14 cellular contexts compared by ENCODE assay signal in the genomic region with DNA sequence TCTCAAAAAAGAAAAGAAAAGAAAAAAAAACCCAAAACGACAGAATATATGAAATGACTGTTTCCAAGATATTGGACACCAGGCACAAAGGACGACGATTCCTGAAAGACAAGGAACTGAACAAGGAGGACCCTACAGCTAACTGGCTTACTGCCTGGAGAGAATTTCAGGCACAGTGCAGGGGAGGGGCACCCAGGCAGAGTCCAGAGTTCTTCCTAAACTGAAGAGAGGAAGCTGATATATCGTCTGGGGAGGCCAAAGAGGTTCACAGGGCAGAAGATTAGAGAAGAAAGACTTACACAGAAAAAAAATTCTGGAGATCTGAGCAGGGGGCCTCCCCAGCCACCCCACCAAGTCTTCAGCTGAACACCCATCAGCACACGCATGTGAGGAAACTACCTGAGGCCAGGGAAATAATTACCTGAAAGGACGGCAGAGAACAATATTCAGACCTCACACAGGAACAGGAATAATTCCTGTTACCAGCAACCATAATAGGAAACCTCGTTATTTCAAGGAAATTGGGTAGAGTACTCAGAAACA. TPM values are rescaled to one million over a fixed set of nuclear protein-coding genes. Genes with fewer than 3 reads are reported as not detected.
DNase-seq lines count a peak whose midpoint lies in the region; ATAC-seq, FAIRE-seq and TF ChIP-seq lines count a peak whose summit lies in the region.
"Had no signal": no experiment of that assay in that cellular context is flagged by ENCODE, and none has a peak within 500 bp of the region (broad histone marks: within the 10 kb centered on the region; RNA-seq: fewer than 3 reads in every experiment).

No MANE protein-coding gene starts in this region.

- H3K36me3 Mint-ChIP-seq in activated CD4-positive, alpha-beta T cell treated with anti-CD3 and anti-CD28 coated beads, Interleukin-2, amount 10 ng/mL, durations not matched to agents 24 days and 14 days (ENCODE audit: low read depth): no peaks in the 10 kb centered on the region

- no peak for TF ChIP-seq EP300 in K562 (IDR thresholded peaks at IDR 0.05; ENCODE audit: low read length)
- TF ChIP-seq EP300 in tibial nerve (IDR thresholded peaks at IDR 0.05): no peak

- TF ChIP-seq CTCF in K562 (IDR thresholded peaks at IDR 0.05 in 2 of 3, conservative IDR thresholded peaks at IDR 0.05 in 1 of 3; ENCODE audit: insufficient read depth in 2 of 3, low read depth in 1 of 3, low read length in 3 of 3): no peak
- no peak for TF ChIP-seq CTCF in right lobe of liver (IDR thresholded peaks at IDR 0.05)
- no peak for TF ChIP-seq CTCF in tibial nerve (IDR thresholded peaks at IDR 0.05)

- no peaks in the 10 kb centered on the region for H3K9me1 ChIP-seq in K562 (ENCODE audit: control insufficient read depth, insufficient read depth, low read length)

- TF ChIP-seq POLR2A in K562 (conservative IDR thresholded peaks at IDR 0.05) (no peak), right lobe of liver (IDR thresholded peaks at IDR 0.05) (no peak), tibial nerve (IDR thresholded peaks at IDR 0.05) (no peak)

- H3K36me3 ChIP-seq in K562 (ENCODE audit: control insufficient read depth, insufficient read depth, low read length) (peaks cover 27% of the 10 kb centered on the region; the same call in 2 of the 3 replicates), right lobe of liver (no peaks in the 10 kb centered on the region), tibial nerve (no peaks in the 10 kb centered on the region)

- H3K9me3 Mint-ChIP-seq in activated CD4-positive, alpha-beta T cell treated with anti-CD3 and anti-CD28 coated beads, Interleukin-2, amount 10 ng/mL, durations not matched to agents 24 days and 14 days: no peaks in the 10 kb centered on the region

- 21% methylated on average over 7 of the region's 7 CpGs for WGBS in K562 (ENCODE audit: insufficient coverage, low coverage, missing lambda C conversion rate)
- 33% methylated on average over 7 of the region's 7 CpGs for WGBS in right lobe of liver (ENCODE audit: insufficient coverage, low coverage, low lambda C conversion rate, missing lambda C conversion rate)
- 48 to 49% methylated on average over 7 of the region's 7 CpGs for WGBS in tibial nerve, 2 donors

- in situ Hi-C loops in K562 (cut with MboI): no loop called here

- H3K27me3 ChIP-seq in K562 (ENCODE audit: control insufficient read depth in 2 of 2, insufficient read depth in 2 of 2, low read length in 2 of 2): no peaks in the 10 kb centered on the region
- no peaks in the 10 kb centered on the region for H3K27me3 ChIP-seq in right lobe of liver
- no peaks in the 10 kb centered on the region for H3K27me3 ChIP-seq in tibial nerve

- H3K4me3 ChIP-seq in K562 (no peak overlapping the region), right lobe of liver (no peak overlapping the region), tibial nerve (no peak overlapping the region)
- H3K4me3 ChIP-seq: A549, GM12878 had no signal

- no peaks in the 10 kb centered on the region for H3K9me3 ChIP-seq in K562 (replicated peaks; ENCODE audit: control insufficient read depth, insufficient read depth, low read depth, low read length)
- no peaks in the 10 kb centered on the region for H3K9me3 ChIP-seq in right lobe of liver
- H3K9me3 ChIP-seq in tibial nerve: no peaks in the 10 kb centered on the region
- H3K9me3 ChIP-seq: A549 had no signal

- CTCF ChIA-PET in K562 (lab: Yijun Ruan, JAX; ENCODE audit: low intra/inter-chr PET ratio): no interaction called here

- peak overlapping the region; percentile 9; the same call in 1 of the 2 replicates for H3K4me2 ChIP-seq in K562 (ENCODE audit: insufficient read depth, low read length)
- H3K4me2 ChIP-seq: A549, KMS-11 had no signal

- H3K4me1 ChIP-seq in K562 (replicated peaks in 1 of 2; ENCODE audit: control insufficient read depth in 2 of 2, insufficient read depth in 2 of 2, low read length in 2 of 2): peaks cover 20 to 37% of the 10 kb centered on the region in 2 experiments
- H3K4me1 ChIP-seq in right lobe of liver: peaks cover 0 to 26% (median 0%) of the 10 kb centered on the region in 4 donors
- H3K4me1 ChIP-seq in tibial nerve: peaks cover 0 to 61% (median 27%) of the 10 kb centered on the region in 4 donors
- H3K4me1 ChIP-seq: A549 had no signal

- peak overlapping the region; percentile 34 for H3K4me3 Mint-ChIP-seq in activated CD4-positive, alpha-beta T cell treated with anti-CD3 and anti-CD28 coated beads, Interleukin-2, amount 10 ng/mL, durations not matched to agents 24 days and 14 days

- POLR2A ChIA-PET in K562 (lab: Yijun Ruan, JAX): interaction anchor here (0.7 to 1.8 kb wide), 6 partner anchors 10 to 88 kb away, joined by 3 to 10 read pairs (median 4); no protein-coding TSS in a partner anchor

- DNase-seq in activated CD4-positive, alpha-beta T cell treated with anti-CD3 and anti-CD28 coated beads, Interleukin-2, amount 10 ng/mL, durations not matched to agents 24 days and 14 days: peak; percentile 60
- no peak for DNase-seq in activated CD4-positive, alpha-beta T cell treated with anti-CD3 and anti-CD28 coated beads for 4 hours
- DNase-seq in K562 (ENCODE audit: extremely low read depth in 1 of 4, low spot score in 3 of 4) (peak in 2 of 4 experiments; percentile 45 to 47), right lobe of liver (no peak), tibial nerve (ENCODE audit: low spot score in 2 of 2) (no peak), 8988T (no peak), activated T-cell treated with anti-CD3 and anti-CD28 coated beads for 4 hours (no peak), HTR-8/SVneo (ENCODE audit: insufficient read length, low spot score) (no peak)
- DNase-seq: HCEC 1CT, mammary epithelial cell, NCI-H2081 had no signal

- H4K20me1 ChIP-seq in K562 (replicated peaks; ENCODE audit: control insufficient read depth, insufficient read depth, low read length): no peaks in the 10 kb centered on the region

- H3K79me2 ChIP-seq in K562 (ENCODE audit: control insufficient read depth, insufficient read depth, low read length): peaks cover 92% of the 10 kb centered on the region

- peaks cover 4% of the 10 kb centered on the region for H3K27me3 Mint-ChIP-seq in activated CD4-positive, alpha-beta T cell treated with anti-CD3 and anti-CD28 coated beads, Interleukin-2, amount 10 ng/mL, durations not matched to agents 24 days and 14 days

- BruUV-seq in K562 (replicated peaks; lab: Mats Ljungman, UMichigan): no TSS peak

- ATAC-seq in K562: peak; percentile 77
- ATAC-seq in right lobe of liver: peak; percentile 19 to 68 (median 48)
- ATAC-seq: A549, GM12878 had no signal

- H3K27ac Mint-ChIP-seq in activated CD4-positive, alpha-beta T cell treated with anti-CD3 and anti-CD28 coated beads, Interleukin-2, amount 10 ng/mL, durations not matched to agents 24 days and 14 days: peak overlapping the region; percentile 75

- H2AFZ ChIP-seq in K562 (ENCODE audit: low read depth, low read length): 0 out of 2 replicates have a peak overlapping the region, but pooled peaks have one; percentile 7

- intact Hi-C loops in activated CD4-positive, alpha-beta T cell treated with anti-CD3 and anti-CD28 coated beads, Interleukin-2, amount 10 ng/mL, durations not matched to agents 24 days and 14 days (cut with micrococcal nuclease): no loop called here
- intact Hi-C loops in K562 (cut with micrococcal nuclease) (no loop called here), right lobe of liver (cut with DNase I) (no loop called here)

- FAIRE-seq in K562 (lab: Jason Lieb, UNC): peak; percentile 55
- no peak for FAIRE-seq in HTR-8/SVneo (lab: Jason Lieb, UNC)
- FAIRE-seq: A549, GM12878 had no signal

- H3K4me1 Mint-ChIP-seq in activated CD4-positive, alpha-beta T cell treated with anti-CD3 and anti-CD28 coated beads, Interleukin-2, amount 10 ng/mL, durations not matched to agents 24 days and 14 days: peaks cover 41% of the 10 kb centered on the region

- H3K27ac ChIP-seq in K562 (ENCODE audit: extremely low read depth, low read depth, low read length) (peak overlapping the region; percentile 59), right lobe of liver (peak overlapping the region in 1 of 3 donors; percentile 50), tibial nerve (peak overlapping the region in 3 of 4 donors; percentile 40 to 67 (median 42))
- H3K27ac ChIP-seq: A549, KMS-11 had no signal

- H3K9ac ChIP-seq in K562 (ENCODE audit: insufficient read depth in 1 of 2, low read depth in 2 of 2, low read length in 2 of 2): peak overlapping the region in 1 of 2 experiments; percentile 59; a peak in 1 of 4 replicates
- H3K9ac ChIP-seq: KMS-11 had no signal

- no peak for TF ChIP-seq RAD21 in K562 (CRISPR knock-in tag; conservative IDR thresholded peaks at IDR 0.05 in 1 of 2, IDR thresholded peaks at IDR 0.05 in 1 of 2)

RNA-seq across cellular contexts. Expression of a gene that starts 24.6 kb away (rescaled TPM):
- total RNA-seq in activated CD4-positive, alpha-beta T cell treated with anti-CD3 and anti-CD28 coated beads, Interleukin-2, amount 10 ng/mL, durations not matched to agents 24 days and 14 days: 1.2 and 1.4 TPM in 2 replicates
- total RNA-seq in K562 (2011; cell fraction: chromatin; rRNA removed; ENCODE audit: low replicate concordance): 326 and 417 TPM in 2 replicates
- 241 and 283 TPM in 2 replicates for total RNA-seq in K562 (2011; cell fraction: nucleolus; rRNA removed)
- total RNA-seq in K562 (2011; cell fraction: nucleoplasm; rRNA removed): 391 and 568 TPM in 2 replicates
- 35.5 and 41.4 TPM in 2 replicates for total RNA-seq in K562 (2014; rRNA removed)
- total RNA-seq in K562 (2014; rRNA removed; fragmentation: Illumina TruSeq; extraction: Trizol): 91.0 and 110 TPM in 2 replicates
- 88.2 and 96.9 TPM in 2 replicates for total RNA-seq in K562 (2015; rRNA removed; fragmentation: Illumina TruSeq; extraction: Trizol)
- total RNA-seq in K562 (2021): 110 and 112 TPM in 2 replicates
- 78.2 and 92.1 TPM in 2 replicates for polyA plus RNA-seq in K562 (2011; rRNA removed)
- polyA plus RNA-seq in K562 (2011; cell fraction: cytosol; rRNA removed): 40.5 and 54.0 TPM in 2 replicates
- polyA plus RNA-seq in K562 (2011; cell fraction: nucleus; rRNA removed): 57.9 and 62.0 TPM in 2 replicates
- polyA plus RNA-seq in K562 (2012): 50.8 and 57.3 TPM in 2 replicates
- 65.0 and 68.2 TPM in 2 replicates for polyA plus RNA-seq in K562 (2014; fragmentation: Illumina TruSeq; extraction: Trizol)
- polyA plus RNA-seq in K562 (2014; fragmentation: Nextera tagmentation; extraction: Ambion mirVana): 10 to 100 TPM; 27.4 to 33.3 TPM
- 41.4 and 43.4 TPM in 2 replicates for polyA plus RNA-seq in K562 (2014; rRNA removed)
- 227 and 260 TPM in 2 replicates for polyA minus RNA-seq in K562 (2011; rRNA and poly(A)+ RNA removed)
- 87.5 and 90.6 TPM in 2 replicates for polyA minus RNA-seq in K562 (2011; cell fraction: cytosol; rRNA and poly(A)+ RNA removed)
- 98.4 and 138 TPM in 2 replicates for polyA minus RNA-seq in K562 (2011; cell fraction: nucleus; rRNA and poly(A)+ RNA removed)
- 10 to 100 TPM in 3 of 6 experiments, 1 to 10 TPM in 3; 3.2 to 30.3 (median 13.7) TPM for total RNA-seq in right lobe of liver
- total RNA-seq in tibial nerve: 100 to 1,000 TPM; 145 to 199 (median 189) TPM

RNA-seq across cellular contexts. Expression of a gene that starts 53.1 kb away (rescaled TPM):
- total RNA-seq in activated CD4-positive, alpha-beta T cell treated with anti-CD3 and anti-CD28 coated beads, Interleukin-2, amount 10 ng/mL, durations not matched to agents 24 days and 14 days: 262 and 270 TPM in 2 replicates
- total RNA-seq in K562 (2011; cell fraction: chromatin; rRNA removed; ENCODE audit: low replicate concordance): 131 and 146 TPM in 2 replicates
- 74.6 and 80.0 TPM in 2 replicates for total RNA-seq in K562 (2011; cell fraction: nucleolus; rRNA removed)
- 126 and 145 TPM in 2 replicates for total RNA-seq in K562 (2011; cell fraction: nucleoplasm; rRNA removed)
- total RNA-seq in K562 (2014; rRNA removed): 77.1 and 82.6 TPM in 2 replicates
- total RNA-seq in K562 (2014; rRNA removed; fragmentation: Illumina TruSeq; extraction: Trizol): 309 and 348 TPM in 2 replicates
- total RNA-seq in K562 (2015; rRNA removed; fragmentation: Illumina TruSeq; extraction: Trizol): 155 and 190 TPM in 2 replicates
- total RNA-seq in K562 (2021): 287 and 302 TPM in 2 replicates
- polyA plus RNA-seq in K562 (2011; rRNA removed): 299 and 397 TPM in 2 replicates
- 168 and 244 TPM in 2 replicates for polyA plus RNA-seq in K562 (2011; cell fraction: cytosol; rRNA removed)
- polyA plus RNA-seq in K562 (2011; cell fraction: nucleus; rRNA removed): 74.2 and 128 TPM in 2 replicates
- 169 and 249 TPM in 2 replicates for polyA plus RNA-seq in K562 (2012)
- polyA plus RNA-seq in K562 (2014; fragmentation: Illumina TruSeq; extraction: Trizol): 246 and 256 TPM in 2 replicates
- 100 to 1,000 TPM; 451 to 542 TPM for polyA plus RNA-seq in K562 (2014; fragmentation: Nextera tagmentation; extraction: Ambion mirVana)
- 225 and 273 TPM in 2 replicates for polyA plus RNA-seq in K562 (2014; rRNA removed)
- polyA minus RNA-seq in K562 (2011; rRNA and poly(A)+ RNA removed): 238 and 288 TPM in 2 replicates
- 104 and 136 TPM in 2 replicates for polyA minus RNA-seq in K562 (2011; cell fraction: cytosol; rRNA and poly(A)+ RNA removed)
- 40.0 and 62.9 TPM in 2 replicates for polyA minus RNA-seq in K562 (2011; cell fraction: nucleus; rRNA and poly(A)+ RNA removed)
- total RNA-seq in right lobe of liver: 10 to 100 TPM; 38.8 to 83.5 (median 61.1) TPM
- 10 to 100 TPM; 20.5 to 28.8 (median 24.9) TPM for total RNA-seq in tibial nerve
